Comparison of ENCODE assay signal across 28 cellular contexts in genomic region chr6:116691154-116691553, GRCh38.
"Had no signal": no experiment of that assay in that cellular context is flagged by ENCODE, and none has a peak within 500 bp of the region (broad histone marks: within the 10 kb centered on the region; RNA-seq: fewer than 3 reads in every experiment).

No MANE protein-coding gene starts in this region.

- H3K27me3 Mint-ChIP-seq: activated CD4-positive, alpha-beta memory T cell treated with anti-CD3 and anti-CD28 coated beads for 36 hours; activated CD8-positive, alpha-beta memory T cell treated with anti-CD3 and anti-CD28 coated beads, Interleukin-2, amount 10 ng/mL, durations not matched to agents 7 days and 5 days; activated naive CD8-positive, alpha-beta T cell treated with anti-CD3 and anti-CD28 coated beads, Interleukin-2, amount 10 ng/mL, durations not matched to agents 7 days and 5 days; activated T-helper 17 cell treated with anti-CD3 and anti-CD28 coated beads, Interleukin-2, amount 50 U/mL, for 72 hours; brain; T-helper 17 cell had no signal

- H3K4me3 Mint-ChIP-seq: activated CD4-positive, alpha-beta memory T cell treated with anti-CD3 and anti-CD28 coated beads for 36 hours; activated CD8-positive, alpha-beta memory T cell treated with anti-CD3 and anti-CD28 coated beads, Interleukin-2, amount 10 ng/mL, durations not matched to agents 7 days and 5 days; activated CD8-positive, alpha-beta T cell treated with anti-CD3 and anti-CD28 coated beads, Interleukin-2, amount 10 ng/mL, durations not matched to agents 7 days and 5 days; activated naive CD8-positive, alpha-beta T cell treated with anti-CD3 and anti-CD28 coated beads, Interleukin-2, amount 10 ng/mL, durations not matched to agents 7 days and 5 days; activated T-cell treated with anti-CD3 and anti-CD28 coated beads, Interleukin-2, amount 50 U/mL, for 4 hours; activated T-helper 17 cell treated with anti-CD3 and anti-CD28 coated beads, Interleukin-2, amount 50 U/mL, for 72 hours; brain; T-helper 17 cell; T-helper 2 cell treated with Interferon-gamma antibody and Interleukin-4, amounts not matched to agents 5 μg/mL and 100 μg/mL, for 36 hours had no signal

- ATAC-seq: activated CD8-positive, alpha-beta memory T cell treated with anti-CD3 and anti-CD28 coated beads, Interleukin-2, amount 10 ng/mL, durations not matched to agents 7 days and 5 days; activated CD8-positive, alpha-beta T cell treated with anti-CD3 and anti-CD28 coated beads, Interleukin-2, amount 10 ng/mL, durations not matched to agents 7 days and 5 days; activated naive CD4-positive, alpha-beta T cell treated with anti-CD3 and anti-CD28 coated beads, Interleukin-2, amount 50 U/mL, for 72 hours; activated T-cell treated with anti-CD3 and anti-CD28 coated beads, Interleukin-2, amount 50 U/mL, for 4 hours; activated T-helper 17 cell treated with anti-CD3 and anti-CD28 coated beads, Interleukin-2, amount 50 U/mL, for 72 hours; T-helper 17 cell had no signal

- H3K27ac Mint-ChIP-seq: activated CD4-positive, alpha-beta memory T cell treated with anti-CD3 and anti-CD28 coated beads for 36 hours; activated CD8-positive, alpha-beta memory T cell treated with anti-CD3 and anti-CD28 coated beads, Interleukin-2, amount 10 ng/mL, durations not matched to agents 7 days and 5 days; activated CD8-positive, alpha-beta T cell treated with anti-CD3 and anti-CD28 coated beads, Interleukin-2, amount 10 ng/mL, durations not matched to agents 7 days and 5 days; activated naive CD4-positive, alpha-beta T cell treated with anti-CD3 and anti-CD28 coated beads, Interleukin-2, amount 50 U/mL, for 72 hours; activated naive CD8-positive, alpha-beta T cell treated with anti-CD3 and anti-CD28 coated beads, Interleukin-2, amount 10 ng/mL, durations not matched to agents 7 days and 5 days; activated T-helper 17 cell treated with anti-CD3 and anti-CD28 coated beads, Interleukin-2, amount 50 U/mL, for 72 hours; brain; T-helper 17 cell; T-helper 2 cell treated with Interferon-gamma antibody and Interleukin-4, amounts not matched to agents 5 μg/mL and 100 μg/mL, for 36 hours had no signal

- DNase-seq: activated CD4-positive, alpha-beta memory T cell treated with anti-CD3 and anti-CD28 coated beads for 36 hours; activated CD4-positive, alpha-beta T cell treated with anti-CD3 and anti-CD28 coated beads for 1 hour; activated CD4-positive, alpha-beta T cell treated with anti-CD3 and anti-CD28 coated beads for 4 hours; activated CD8-positive, alpha-beta memory T cell treated with anti-CD3 and anti-CD28 coated beads, Interleukin-2, amount 10 ng/mL, durations not matched to agents 7 days and 5 days; activated CD8-positive, alpha-beta memory T cell treated with anti-CD3 and anti-CD28 coated beads, Interleukin-2, amount 50 U/mL, for 4 hours; activated CD8-positive, alpha-beta T cell treated with anti-CD3 and anti-CD28 coated beads, Interleukin-2, amount 10 ng/mL, durations not matched to agents 7 days and 5 days; activated effector memory CD4-positive, alpha-beta T cell treated with Interleukin-2 at 50 U/mL for 16 hours; activated gamma-delta T cell treated with Interleukin-2 at 50 U/mL for 16 hours; activated naive CD4-positive, alpha-beta T cell treated with Interleukin-2 at 50 U/mL for 16 hours; activated naive CD8-positive, alpha-beta T cell treated with anti-CD3 and anti-CD28 coated beads, Interleukin-2, amount 10 ng/mL, durations not matched to agents 7 days and 5 days; activated T-cell treated with anti-CD3 and anti-CD28 coated beads, Interleukin-2, amount 50 U/mL, for 4 hours; central memory CD4-positive, alpha-beta T cell; cerebellar nuclear complex; colonic mucosa; effector CD8-positive, alpha-beta T cell; foreskin fibroblast; head of caudate nucleus; T-helper 1 cell; T-helper 17 cell; T1000 had no signal

- H3K27ac ChIP-seq: ascending aorta, breast epithelium, cardiac muscle cell, colonic mucosa, epithelial cell of prostate had no signal

- H3K9me3 Mint-ChIP-seq: activated naive CD4-positive, alpha-beta T cell treated with anti-CD3 and anti-CD28 coated beads, Interleukin-2, amount 50 U/mL, for 72 hours; activated T-cell treated with anti-CD3 and anti-CD28 coated beads, Interleukin-2, amount 50 U/mL, for 4 hours; activated T-helper 17 cell treated with anti-CD3 and anti-CD28 coated beads, Interleukin-2, amount 50 U/mL, for 72 hours; T-helper 2 cell treated with Interferon-gamma antibody and Interleukin-4, amounts not matched to agents 5 μg/mL and 100 μg/mL, for 36 hours had no signal
